In the genomic region with DNA sequence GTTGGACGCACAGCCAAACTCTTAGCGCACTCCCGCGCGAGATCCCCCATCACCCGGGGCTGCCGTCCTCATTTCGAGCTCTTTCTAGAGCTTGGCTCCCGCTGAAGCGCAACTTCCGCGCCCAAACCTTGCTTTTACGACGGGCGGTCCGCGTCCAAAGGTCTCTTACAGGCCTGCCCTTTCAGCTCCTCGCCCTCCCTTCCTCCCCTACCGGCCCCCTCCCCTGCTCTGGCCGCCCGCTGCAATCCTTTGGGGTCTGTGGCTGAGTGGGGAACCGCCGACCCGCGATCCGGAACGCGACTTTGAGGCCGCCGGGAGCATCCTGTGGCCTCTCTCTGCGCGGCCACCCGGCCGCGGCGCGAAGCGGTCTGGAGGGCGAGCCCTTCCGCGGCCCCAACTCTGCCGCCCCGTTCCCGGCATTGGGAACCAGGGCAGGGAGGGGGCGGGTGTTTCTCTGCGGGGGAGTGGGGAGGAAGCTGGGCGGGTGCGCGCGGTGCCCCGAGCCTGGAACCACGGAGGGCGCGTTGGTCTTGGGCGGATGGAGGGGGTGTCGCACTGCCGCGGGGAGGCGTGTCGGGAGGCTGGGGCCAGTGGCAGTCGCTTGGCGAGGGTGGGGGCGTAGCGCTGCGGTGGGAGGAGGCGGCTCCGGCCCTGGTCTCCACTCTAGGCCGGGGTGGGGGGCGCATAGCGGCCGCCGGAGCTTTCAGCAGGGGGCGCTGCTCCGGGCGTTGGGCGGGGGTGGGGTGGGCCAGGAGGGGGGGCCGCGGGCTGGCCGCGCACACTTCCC, we compare ENCODE assay signal across 8 cellular contexts. TPM values are rescaled to one million over a fixed set of nuclear protein-coding genes. Genes with fewer than 3 reads are reported as not detected.
DNase-seq lines count a peak whose midpoint lies in the region; ATAC-seq, FAIRE-seq and TF ChIP-seq lines count a peak whose summit lies in the region.

Gene GDF7, plus strand, starts transcription at position 781 of the 787 bp plus-strand sequence. CDS start 96 bp downstream, outside the sequence.

- in situ Hi-C loops in astrocyte of the cerebellum (cut with HindIII; ENCODE audit: low sequenced_read_pairs) = no loop called here

- intact Hi-C loops in kidney (cut with DNase I) = no loop called here

- H3K9ac ChIP-seq in kidney (ENCODE audit: low read length in 2 of 2) = peak within 1 kb of the TSS; percentile 73

- H3K4me3 ChIP-seq in GM12864 (ENCODE audit: low read depth, low read length) = peak within 1 kb of the TSS; percentile 38
- H3K4me3 ChIP-seq in astrocyte of the cerebellum (ENCODE audit: low read depth, low read length) = peak within 1 kb of the TSS; percentile 23
- H3K4me3 ChIP-seq in kidney (ENCODE audit: low read length in 2 of 2) = peak within 1 kb of the TSS; percentile 66 to 67

- H3K9me3 ChIP-seq in kidney (ENCODE audit: control insufficient read depth in 1 of 2, low read length in 2 of 2) = no peaks in the 10 kb centered on the region

- H3K27me3 Mint-ChIP-seq in stimulated activated naive CD8-positive, alpha-beta T cell treated with anti-CD3 and anti-CD28 coated beads, Interleukin-15, Interleukin-2, amounts not matched to agents 100 ng/mL and 50 ng/mL, for 24 hours = peaks cover 67% of the 10 kb centered on the region

- no peak for DNase-seq in GM12864 (ENCODE audit: low read depth)
- DNase-seq in HK-2 (ENCODE audit: unreplicated experiment) = peak; percentile 36
- DNase-seq in astrocyte of the cerebellum (ENCODE audit: low read depth) = no peak
- DNase-seq in kidney = peak; percentile 96
- DNase-seq in NCI-H1436 (lab: John Stamatoyannopoulos, UW) = no peak
- DNase-seq in globus pallidus (ENCODE audit: low spot score) = no peak

- H3K36me3 ChIP-seq in kidney (ENCODE audit: control insufficient read depth in 1 of 2, insufficient read depth in 2 of 2, low read length in 2 of 2) = no peaks in the 10 kb centered on the region

- H3K4me1 ChIP-seq in kidney (ENCODE audit: control insufficient read depth in 1 of 2, insufficient read depth in 1 of 2, low read depth in 1 of 2, low read length in 2 of 2) = peaks cover 13 to 24% of the 10 kb centered on the region in 2 donors

- no peaks in the 10 kb centered on the region for H3K36me3 Mint-ChIP-seq in stimulated activated naive CD8-positive, alpha-beta T cell treated with anti-CD3 and anti-CD28 coated beads, Interleukin-15, Interleukin-2, amounts not matched to agents 100 ng/mL and 50 ng/mL, for 24 hours (ENCODE audit: low read depth)

- H3K27ac Mint-ChIP-seq in stimulated activated naive CD8-positive, alpha-beta T cell treated with anti-CD3 and anti-CD28 coated beads, Interleukin-15, Interleukin-2, amounts not matched to agents 100 ng/mL and 50 ng/mL, for 24 hours = no peak within 1 kb of the TSS

- H3K27ac ChIP-seq in kidney (ENCODE audit: low read depth in 2 of 2, low read length in 2 of 2) = peak within 1 kb of the TSS; percentile 77 to 78

- no peak for FAIRE-seq in kidney (lab: Jason Lieb, UNC)

- H3K4me3 Mint-ChIP-seq in stimulated activated naive CD8-positive, alpha-beta T cell treated with anti-CD3 and anti-CD28 coated beads, Interleukin-15, Interleukin-2, amounts not matched to agents 100 ng/mL and 50 ng/mL, for 24 hours = peak within 1 kb of the TSS; percentile 71

- no peaks in the 10 kb centered on the region for H3K9me3 Mint-ChIP-seq in stimulated activated naive CD8-positive, alpha-beta T cell treated with anti-CD3 and anti-CD28 coated beads, Interleukin-15, Interleukin-2, amounts not matched to agents 100 ng/mL and 50 ng/mL, for 24 hours

- TF ChIP-seq CTCF in GM12864 (IDR thresholded peaks at IDR 0.05; ENCODE audit: low read depth, low read length, missing control alignments) (peak; percentile 23), astrocyte of the cerebellum (IDR thresholded peaks at IDR 0.05; ENCODE audit: low read depth, low read length, missing control alignments) (no peak), kidney (IDR thresholded peaks at IDR 0.05; ENCODE audit: borderline replicate concordance, extremely low read depth, insufficient read depth) (peak; percentile 36)

- no peak for ATAC-seq in GM21390 (IDR thresholded peaks at IDR 0.05; ENCODE audit: unreplicated experiment)

- H3K4me1 Mint-ChIP-seq in stimulated activated naive CD8-positive, alpha-beta T cell treated with anti-CD3 and anti-CD28 coated beads, Interleukin-15, Interleukin-2, amounts not matched to agents 100 ng/mL and 50 ng/mL, for 24 hours (ENCODE audit: low read depth) = peaks cover 8% of the 10 kb centered on the region

RNA-seq across cellular contexts. Expression of gene GDF7, which starts in this region (rescaled TPM):
- 12.5 TPM for total RNA-seq in kidney
- 1.8 TPM for polyA plus RNA-seq in kidney (ENCODE audit: insufficient read depth, low read depth, low replicate concordance)

Comparison
In these comparisons a context has a peak if more than half of its experiments do, and no peak if none do; other contexts are left out.
1. DNase-seq: peak in HK-2 (single experiment) and kidney (single experiment); none in GM12864 (single experiment), astrocyte of the cerebellum (single experiment), NCI-H1436 (single experiment) and globus pallidus (single experiment).
2. Peak in every context shown above with its lines, with median percentiles within 50 percentile points of each other: H3K4me3 ChIP-seq.